Comparison of ENCODE assay signal across 38 cellular contexts in the genomic region with DNA sequence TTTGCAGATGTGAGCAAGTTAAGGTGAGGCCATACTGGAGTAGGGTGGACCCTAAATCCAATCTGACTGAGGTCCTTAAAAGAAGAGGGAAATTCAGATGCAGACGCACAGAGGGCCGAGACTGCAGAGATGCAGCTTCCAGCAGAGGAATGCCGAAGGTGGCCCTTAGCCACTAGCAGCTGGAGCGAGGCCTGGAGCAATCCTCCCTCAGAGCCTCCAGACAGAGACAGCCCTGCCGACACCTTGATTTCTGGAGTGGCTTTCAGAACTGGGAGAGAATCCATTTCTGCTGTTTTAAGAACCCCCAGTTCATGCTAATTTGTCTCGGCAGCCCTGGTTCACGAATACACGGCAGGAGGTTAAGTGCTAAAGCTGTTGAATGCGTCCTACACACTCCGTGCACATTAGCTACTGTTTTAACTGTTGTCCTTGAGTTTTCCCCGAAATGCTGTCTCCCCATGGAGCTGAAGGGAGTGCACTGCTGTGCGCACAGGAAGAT.
"Had no signal": no experiment of that assay in that cellular context is flagged by ENCODE, and none has a peak within 500 bp of the region (broad histone marks: within the 10 kb centered on the region; RNA-seq: fewer than 3 reads in every experiment).

No MANE protein-coding gene starts in this region.

- H3K27ac Mint-ChIP-seq: activated B cell treated with CpG ODN at 0.5 μM for 24 hours; activated CD4-positive, alpha-beta memory T cell treated with anti-CD3 and anti-CD28 coated beads for 36 hours; activated naive CD4-positive, alpha-beta T cell treated with anti-CD3 and anti-CD28 coated beads for 36 hours; activated naive CD4-positive, alpha-beta T cell treated with anti-CD3 and anti-CD28 coated beads, Interleukin-2, amount 50 U/mL, for 72 hours; activated T-helper 1 cell treated with anti-CD3 and anti-CD28 coated beads, Interleukin-12 subunit alpha, Interleukin-12 subunit beta, Interleukin-2, Interleukin-4 antibody, amounts not matched to agents 30 ng/mL and 10 ng/mL and 1 ng/mL, durations not matched to agents 14 hours and 24 hours and 36 hours had no signal

- H3K4me2 ChIP-seq: PC-9 had no signal

- H3K4me1 Mint-ChIP-seq: activated B cell treated with CpG ODN at 0.5 μM for 24 hours had no signal

- H3K4me1 ChIP-seq: adrenal gland, breast epithelium had no signal

- H2AFZ ChIP-seq: PC-9 had no signal

- H3K36me3 Mint-ChIP-seq: activated CD4-positive, alpha-beta memory T cell treated with anti-CD3 and anti-CD28 coated beads for 36 hours; activated naive CD4-positive, alpha-beta T cell treated with anti-CD3 and anti-CD28 coated beads, Interleukin-2, amount 50 U/mL, for 72 hours had no signal

- H3K27ac ChIP-seq: adrenal gland, body of pancreas, breast epithelium, PC-9, RWPE1, VCaP had no signal

- H3K4me3 ChIP-seq: adrenal gland, body of pancreas, breast epithelium, K562, PC-9 had no signal

- DNase-seq: activated B cell treated with CpG ODN at 0.5 μM for 24 hours; activated CD4-positive, alpha-beta memory T cell treated with anti-CD3 and anti-CD28 coated beads for 36 hours; activated CD4-positive, alpha-beta T cell treated with anti-CD3 and anti-CD28 coated beads for 4 hours; activated CD4-positive, alpha-beta T cell treated with anti-CD3 and anti-CD28 coated beads, Interleukin-2, amount 50 U/mL, for 1 hour; activated CD4-positive, CD25-positive, alpha-beta regulatory T cell treated with anti-CD3 and anti-CD28 coated beads, Interleukin-2, amount 50 U/mL, for 72 hours; activated CD8-positive, alpha-beta memory T cell treated with anti-CD3 and anti-CD28 coated beads, Interleukin-2, amount 50 U/mL, for 4 hours; activated gamma-delta T cell treated with Interleukin-2 at 50 U/mL for 16 hours; activated naive CD4-positive, alpha-beta T cell treated with anti-CD3 and anti-CD28 coated beads for 36 hours; activated T-cell treated with anti-CD3 and anti-CD28 coated beads for 4 hours; activated T-cell treated with anti-CD3 and anti-CD28 coated beads, Interleukin-2, amount 50 U/mL, for 4 hours; adrenal gland; body of pancreas; NCI-H1092 treated with DMSO at 0.1 percent for 48 hours; NCI-H1417; NCI-H146; NCI-H187; NCI-H2029 treated with DMSO at 0.1 percent for 48 hours; NCI-H2107; NCI-H2171; NCI-H2227 treated with DMSO at 0.1 percent for 48 hours; NCI-H446; NCI-H524 treated with DMSO at 0.1 percent for 48 hours; NK-92 treated with Interleukin-12 subunit alpha and Interleukin-12 subunit beta, amount 100 ng/mL, for 24 hours; PC-9; SIG-M5; T-helper 1 cell; T-helper 2 cell; T-helper 9 cell had no signal

- H3K9me3 Mint-ChIP-seq: activated CD4-positive, alpha-beta memory T cell treated with anti-CD3 and anti-CD28 coated beads for 36 hours; activated naive CD4-positive, alpha-beta T cell treated with anti-CD3 and anti-CD28 coated beads for 36 hours; activated naive CD4-positive, alpha-beta T cell treated with anti-CD3 and anti-CD28 coated beads, Interleukin-2, amount 50 U/mL, for 72 hours; activated T-cell treated with anti-CD3 and anti-CD28 coated beads, Interleukin-2, amount 50 U/mL, for 4 hours; activated T-helper 1 cell treated with anti-CD3 and anti-CD28 coated beads, Interleukin-12 subunit alpha, Interleukin-12 subunit beta, Interleukin-2, Interleukin-4 antibody, amounts not matched to agents 30 ng/mL and 10 ng/mL and 1 ng/mL, durations not matched to agents 14 hours and 24 hours and 36 hours had no signal

- H3K4me3 Mint-ChIP-seq: activated B cell treated with CpG ODN at 0.5 μM for 24 hours; activated CD4-positive, alpha-beta memory T cell treated with anti-CD3 and anti-CD28 coated beads for 36 hours; activated naive CD4-positive, alpha-beta T cell treated with anti-CD3 and anti-CD28 coated beads for 36 hours; activated T-cell treated with anti-CD3 and anti-CD28 coated beads, Interleukin-2, amount 50 U/mL, for 4 hours; activated T-helper 1 cell treated with anti-CD3 and anti-CD28 coated beads, Interleukin-12 subunit alpha, Interleukin-12 subunit beta, Interleukin-2, Interleukin-4 antibody, amounts not matched to agents 30 ng/mL and 10 ng/mL and 1 ng/mL, durations not matched to agents 14 hours and 24 hours and 36 hours had no signal

- H3K9me3 ChIP-seq: adrenal gland, body of pancreas, breast epithelium had no signal

- H3K36me3 ChIP-seq: adrenal gland, breast epithelium had no signal

- FAIRE-seq: astrocyte, K562, RCC 7860 had no signal

- ATAC-seq: activated naive CD4-positive, alpha-beta T cell treated with anti-CD3 and anti-CD28 coated beads, Interleukin-2, amount 50 U/mL, for 72 hours; activated T-cell treated with anti-CD3 and anti-CD28 coated beads, Interleukin-2, amount 50 U/mL, for 4 hours; body of pancreas; K562; Right ventricle myocardium inferior; SK-N-SH treated with all-trans-retinoic acid at 6 μM for 48 hours had no signal

- H3K27me3 ChIP-seq: adrenal gland, body of pancreas had no signal
